ENCODE assay signal across 1 cellular context in the genomic region with DNA sequence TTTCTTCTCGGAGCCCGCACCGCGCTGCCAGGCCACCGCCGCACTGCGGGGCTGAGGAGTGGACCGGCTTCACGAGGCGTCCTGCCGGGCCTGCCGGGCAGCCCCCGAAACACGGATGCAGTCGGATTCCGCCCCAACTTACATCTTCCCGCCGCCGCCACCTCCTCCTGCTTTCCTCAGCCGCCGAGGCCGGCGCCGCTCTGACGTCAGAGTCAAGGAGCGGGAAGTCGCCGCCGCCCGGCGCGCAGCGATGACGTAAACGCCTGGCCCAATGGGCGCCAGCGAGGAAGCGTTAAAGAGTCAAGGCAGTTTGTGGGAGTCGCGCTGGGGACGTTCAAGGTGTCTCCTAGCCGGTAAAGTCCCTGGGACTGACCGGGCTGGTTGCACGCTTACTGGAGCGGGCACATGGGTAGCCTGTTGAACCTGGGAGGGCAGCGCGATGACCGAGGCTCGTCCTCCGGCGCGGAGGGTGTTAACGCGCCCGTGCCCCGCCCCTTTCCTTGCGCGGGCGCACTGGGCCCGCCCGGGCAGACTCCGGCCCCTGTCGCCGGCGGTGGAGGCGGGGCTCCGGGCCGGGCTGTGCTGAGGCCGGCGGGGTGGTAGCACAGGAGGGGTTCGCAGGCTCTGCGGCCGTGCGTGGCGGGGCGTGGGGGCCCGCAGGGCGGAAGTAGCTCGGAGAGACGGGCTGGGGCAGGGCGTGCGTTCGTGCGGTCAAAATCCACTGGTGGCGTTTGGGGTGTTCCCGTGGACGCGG.
TF ChIP-seq lines count a peak whose summit lies in the region.

A gene with protein sequence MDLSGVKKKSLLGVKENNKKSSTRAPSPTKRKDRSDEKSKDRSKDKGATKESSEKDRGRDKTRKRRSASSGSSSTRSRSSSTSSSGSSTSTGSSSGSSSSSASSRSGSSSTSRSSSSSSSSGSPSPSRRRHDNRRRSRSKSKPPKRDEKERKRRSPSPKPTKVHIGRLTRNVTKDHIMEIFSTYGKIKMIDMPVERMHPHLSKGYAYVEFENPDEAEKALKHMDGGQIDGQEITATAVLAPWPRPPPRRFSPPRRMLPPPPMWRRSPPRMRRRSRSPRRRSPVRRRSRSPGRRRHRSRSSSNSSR (minus strand): TSS at position 214 of the 754 bp plus-strand sequence. CDS start 3,483 bp downstream, outside the sequence.

TF ChIP-seq in HEK293, 187 proteins besides CTCF, POLR2A, EP300 and RAD21 (continued from another document):
- peak; percentile 82 for TF ChIP-seq ZNF146 (tag by site-specific recombination; IDR thresholded peaks at IDR 0.05)
- no peak for TF ChIP-seq BCL11A (tag by site-specific recombination; IDR thresholded peaks at IDR 0.05; ENCODE audit: low read depth)
- no peak for TF ChIP-seq ZNF155 (tag by site-specific recombination; IDR thresholded peaks at IDR 0.05)
- TF ChIP-seq, protein P1, sequence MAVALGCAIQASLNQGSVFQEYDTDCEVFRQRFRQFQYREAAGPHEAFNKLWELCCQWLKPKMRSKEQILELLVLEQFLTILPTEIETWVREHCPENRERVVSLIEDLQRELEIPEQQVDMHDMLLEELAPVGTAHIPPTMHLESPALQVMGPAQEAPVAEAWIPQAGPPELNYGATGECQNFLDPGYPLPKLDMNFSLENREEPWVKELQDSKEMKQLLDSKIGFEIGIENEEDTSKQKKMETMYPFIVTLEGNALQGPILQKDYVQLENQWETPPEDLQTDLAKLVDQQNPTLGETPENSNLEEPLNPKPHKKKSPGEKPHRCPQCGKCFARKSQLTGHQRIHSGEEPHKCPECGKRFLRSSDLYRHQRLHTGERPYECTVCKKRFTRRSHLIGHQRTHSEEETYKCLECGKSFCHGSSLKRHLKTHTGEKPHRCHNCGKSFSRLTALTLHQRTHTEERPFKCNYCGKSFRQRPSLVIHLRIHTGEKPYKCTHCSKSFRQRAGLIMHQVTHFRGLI (tag by site-specific recombination; IDR thresholded peaks at IDR 0.05) = peak; percentile 65; the same call in 1 of the 2 replicates
- TF ChIP-seq ZNF510 (tag by site-specific recombination; IDR thresholded peaks at IDR 0.05; ENCODE audit: insufficient replicate concordance) = no peak
- TF ChIP-seq SP7 (tag by site-specific recombination; IDR thresholded peaks at IDR 0.05) = peak; percentile 93
- no peak for TF ChIP-seq ZNF121 (tag by site-specific recombination; IDR thresholded peaks at IDR 0.05)
- peak; percentile 80; the same call in 1 of the 2 replicates for TF ChIP-seq ZBTB1 (tag by site-specific recombination; IDR thresholded peaks at IDR 0.05)
- peak; percentile 94 for TF ChIP-seq ZNF366 (tag by site-specific recombination; conservative IDR thresholded peaks at IDR 0.05)
- TF ChIP-seq, protein P2, sequence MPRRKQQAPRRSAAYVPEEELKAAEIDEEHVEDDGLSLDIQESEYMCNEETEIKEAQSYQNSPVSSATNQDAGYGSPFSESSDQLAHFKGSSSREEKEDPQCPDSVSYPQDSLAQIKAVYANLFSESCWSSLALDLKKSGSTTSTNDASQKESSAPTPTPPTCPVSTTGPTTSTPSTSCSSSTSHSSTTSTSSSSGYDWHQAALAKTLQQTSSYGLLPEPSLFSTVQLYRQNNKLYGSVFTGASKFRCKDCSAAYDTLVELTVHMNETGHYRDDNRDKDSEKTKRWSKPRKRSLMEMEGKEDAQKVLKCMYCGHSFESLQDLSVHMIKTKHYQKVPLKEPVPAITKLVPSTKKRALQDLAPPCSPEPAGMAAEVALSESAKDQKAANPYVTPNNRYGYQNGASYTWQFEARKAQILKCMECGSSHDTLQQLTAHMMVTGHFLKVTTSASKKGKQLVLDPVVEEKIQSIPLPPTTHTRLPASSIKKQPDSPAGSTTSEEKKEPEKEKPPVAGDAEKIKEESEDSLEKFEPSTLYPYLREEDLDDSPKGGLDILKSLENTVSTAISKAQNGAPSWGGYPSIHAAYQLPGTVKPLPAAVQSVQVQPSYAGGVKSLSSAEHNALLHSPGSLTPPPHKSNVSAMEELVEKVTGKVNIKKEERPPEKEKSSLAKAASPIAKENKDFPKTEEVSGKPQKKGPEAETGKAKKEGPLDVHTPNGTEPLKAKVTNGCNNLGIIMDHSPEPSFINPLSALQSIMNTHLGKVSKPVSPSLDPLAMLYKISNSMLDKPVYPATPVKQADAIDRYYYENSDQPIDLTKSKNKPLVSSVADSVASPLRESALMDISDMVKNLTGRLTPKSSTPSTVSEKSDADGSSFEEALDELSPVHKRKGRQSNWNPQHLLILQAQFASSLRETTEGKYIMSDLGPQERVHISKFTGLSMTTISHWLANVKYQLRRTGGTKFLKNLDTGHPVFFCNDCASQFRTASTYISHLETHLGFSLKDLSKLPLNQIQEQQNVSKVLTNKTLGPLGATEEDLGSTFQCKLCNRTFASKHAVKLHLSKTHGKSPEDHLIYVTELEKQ (tag by site-specific recombination; IDR thresholded peaks at IDR 0.05; ENCODE audit: borderline replicate concordance) = peak; percentile 66; the same call in 1 of the 2 replicates
- no peak for TF ChIP-seq ZNF544 (tag by site-specific recombination; IDR thresholded peaks at IDR 0.05)
- TF ChIP-seq ZNF394 (tag by site-specific recombination; IDR thresholded peaks at IDR 0.05; ENCODE audit: borderline replicate concordance) = peak; percentile 81
- TF ChIP-seq ZSCAN30 (tag by site-specific recombination; IDR thresholded peaks at IDR 0.05) = 0 out of 2 replicates have a peak, but pooled peaks have one; percentile 65
- 0 out of 2 replicates have a peak, but pooled peaks have one; percentile 37 for TF ChIP-seq ZNF596 (tag by site-specific recombination; IDR thresholded peaks at IDR 0.05)
- peak; percentile 9; the same call in 1 of the 2 replicates for TF ChIP-seq OSR2 (tag by site-specific recombination; IDR thresholded peaks at IDR 0.05)
- peak; percentile 93 for TF ChIP-seq YY2 (tag by site-specific recombination; IDR thresholded peaks at IDR 0.05)
- no peak for TF ChIP-seq ZNF133 (tag by site-specific recombination; IDR thresholded peaks at IDR 0.05)
- peak; percentile 87 for TF ChIP-seq YY1 (tag by site-specific recombination; IDR thresholded peaks at IDR 0.05)
- peak; percentile 44; the same call in 1 of the 2 replicates for TF ChIP-seq ZNF10 (tag by site-specific recombination; IDR thresholded peaks at IDR 0.05)
- TF ChIP-seq, protein P3, sequence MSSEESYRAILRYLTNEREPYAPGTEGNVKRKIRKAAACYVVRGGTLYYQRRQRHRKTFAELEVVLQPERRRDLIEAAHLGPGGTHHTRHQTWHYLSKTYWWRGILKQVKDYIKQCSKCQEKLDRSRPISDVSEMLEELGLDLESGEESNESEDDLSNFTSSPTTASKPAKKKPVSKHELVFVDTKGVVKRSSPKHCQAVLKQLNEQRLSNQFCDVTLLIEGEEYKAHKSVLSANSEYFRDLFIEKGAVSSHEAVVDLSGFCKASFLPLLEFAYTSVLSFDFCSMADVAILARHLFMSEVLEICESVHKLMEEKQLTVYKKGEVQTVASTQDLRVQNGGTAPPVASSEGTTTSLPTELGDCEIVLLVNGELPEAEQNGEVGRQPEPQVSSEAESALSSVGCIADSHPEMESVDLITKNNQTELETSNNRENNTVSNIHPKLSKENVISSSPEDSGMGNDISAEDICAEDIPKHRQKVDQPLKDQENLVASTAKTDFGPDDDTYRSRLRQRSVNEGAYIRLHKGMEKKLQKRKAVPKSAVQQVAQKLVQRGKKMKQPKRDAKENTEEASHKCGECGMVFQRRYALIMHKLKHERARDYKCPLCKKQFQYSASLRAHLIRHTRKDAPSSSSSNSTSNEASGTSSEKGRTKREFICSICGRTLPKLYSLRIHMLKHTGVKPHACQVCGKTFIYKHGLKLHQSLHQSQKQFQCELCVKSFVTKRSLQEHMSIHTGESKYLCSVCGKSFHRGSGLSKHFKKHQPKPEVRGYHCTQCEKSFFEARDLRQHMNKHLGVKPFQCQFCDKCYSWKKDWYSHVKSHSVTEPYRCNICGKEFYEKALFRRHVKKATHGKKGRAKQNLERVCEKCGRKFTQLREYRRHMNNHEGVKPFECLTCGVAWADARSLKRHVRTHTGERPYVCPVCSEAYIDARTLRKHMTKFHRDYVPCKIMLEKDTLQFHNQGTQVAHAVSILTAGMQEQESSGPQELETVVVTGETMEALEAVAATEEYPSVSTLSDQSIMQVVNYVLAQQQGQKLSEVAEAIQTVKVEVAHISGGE (tag by site-specific recombination; conservative IDR thresholded peaks at IDR 0.05; ENCODE audit: low read depth) = peak; percentile 85
